ENCODE assay signal across 1 cellular context in the genomic region with DNA sequence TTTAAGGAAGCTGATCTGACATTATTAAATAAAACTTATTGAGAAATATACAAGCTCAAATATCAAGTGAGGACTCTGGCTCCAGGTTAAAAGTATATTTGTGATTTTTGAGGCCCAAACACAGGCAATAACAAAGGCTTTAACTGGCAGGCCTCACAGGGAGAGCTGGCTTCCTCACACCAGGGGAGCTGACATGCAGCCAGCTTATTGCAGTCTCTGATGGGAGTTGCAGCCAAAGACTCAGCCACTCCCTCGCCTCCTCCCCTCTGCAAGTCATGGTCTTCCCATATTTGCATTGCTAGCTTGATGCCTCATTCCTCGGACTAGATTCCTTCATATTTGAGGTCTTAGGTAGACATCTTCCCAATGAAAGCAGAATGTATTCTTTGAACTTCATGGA.
TF ChIP-seq lines count a peak whose summit lies in the region.

No MANE protein-coding gene starts in this region.

TF ChIP-seq in GM23338, 12 proteins besides CTCF, POLR2A, EP300 and RAD21 (continued from another document):
- TF ChIP-seq, protein P1, sequence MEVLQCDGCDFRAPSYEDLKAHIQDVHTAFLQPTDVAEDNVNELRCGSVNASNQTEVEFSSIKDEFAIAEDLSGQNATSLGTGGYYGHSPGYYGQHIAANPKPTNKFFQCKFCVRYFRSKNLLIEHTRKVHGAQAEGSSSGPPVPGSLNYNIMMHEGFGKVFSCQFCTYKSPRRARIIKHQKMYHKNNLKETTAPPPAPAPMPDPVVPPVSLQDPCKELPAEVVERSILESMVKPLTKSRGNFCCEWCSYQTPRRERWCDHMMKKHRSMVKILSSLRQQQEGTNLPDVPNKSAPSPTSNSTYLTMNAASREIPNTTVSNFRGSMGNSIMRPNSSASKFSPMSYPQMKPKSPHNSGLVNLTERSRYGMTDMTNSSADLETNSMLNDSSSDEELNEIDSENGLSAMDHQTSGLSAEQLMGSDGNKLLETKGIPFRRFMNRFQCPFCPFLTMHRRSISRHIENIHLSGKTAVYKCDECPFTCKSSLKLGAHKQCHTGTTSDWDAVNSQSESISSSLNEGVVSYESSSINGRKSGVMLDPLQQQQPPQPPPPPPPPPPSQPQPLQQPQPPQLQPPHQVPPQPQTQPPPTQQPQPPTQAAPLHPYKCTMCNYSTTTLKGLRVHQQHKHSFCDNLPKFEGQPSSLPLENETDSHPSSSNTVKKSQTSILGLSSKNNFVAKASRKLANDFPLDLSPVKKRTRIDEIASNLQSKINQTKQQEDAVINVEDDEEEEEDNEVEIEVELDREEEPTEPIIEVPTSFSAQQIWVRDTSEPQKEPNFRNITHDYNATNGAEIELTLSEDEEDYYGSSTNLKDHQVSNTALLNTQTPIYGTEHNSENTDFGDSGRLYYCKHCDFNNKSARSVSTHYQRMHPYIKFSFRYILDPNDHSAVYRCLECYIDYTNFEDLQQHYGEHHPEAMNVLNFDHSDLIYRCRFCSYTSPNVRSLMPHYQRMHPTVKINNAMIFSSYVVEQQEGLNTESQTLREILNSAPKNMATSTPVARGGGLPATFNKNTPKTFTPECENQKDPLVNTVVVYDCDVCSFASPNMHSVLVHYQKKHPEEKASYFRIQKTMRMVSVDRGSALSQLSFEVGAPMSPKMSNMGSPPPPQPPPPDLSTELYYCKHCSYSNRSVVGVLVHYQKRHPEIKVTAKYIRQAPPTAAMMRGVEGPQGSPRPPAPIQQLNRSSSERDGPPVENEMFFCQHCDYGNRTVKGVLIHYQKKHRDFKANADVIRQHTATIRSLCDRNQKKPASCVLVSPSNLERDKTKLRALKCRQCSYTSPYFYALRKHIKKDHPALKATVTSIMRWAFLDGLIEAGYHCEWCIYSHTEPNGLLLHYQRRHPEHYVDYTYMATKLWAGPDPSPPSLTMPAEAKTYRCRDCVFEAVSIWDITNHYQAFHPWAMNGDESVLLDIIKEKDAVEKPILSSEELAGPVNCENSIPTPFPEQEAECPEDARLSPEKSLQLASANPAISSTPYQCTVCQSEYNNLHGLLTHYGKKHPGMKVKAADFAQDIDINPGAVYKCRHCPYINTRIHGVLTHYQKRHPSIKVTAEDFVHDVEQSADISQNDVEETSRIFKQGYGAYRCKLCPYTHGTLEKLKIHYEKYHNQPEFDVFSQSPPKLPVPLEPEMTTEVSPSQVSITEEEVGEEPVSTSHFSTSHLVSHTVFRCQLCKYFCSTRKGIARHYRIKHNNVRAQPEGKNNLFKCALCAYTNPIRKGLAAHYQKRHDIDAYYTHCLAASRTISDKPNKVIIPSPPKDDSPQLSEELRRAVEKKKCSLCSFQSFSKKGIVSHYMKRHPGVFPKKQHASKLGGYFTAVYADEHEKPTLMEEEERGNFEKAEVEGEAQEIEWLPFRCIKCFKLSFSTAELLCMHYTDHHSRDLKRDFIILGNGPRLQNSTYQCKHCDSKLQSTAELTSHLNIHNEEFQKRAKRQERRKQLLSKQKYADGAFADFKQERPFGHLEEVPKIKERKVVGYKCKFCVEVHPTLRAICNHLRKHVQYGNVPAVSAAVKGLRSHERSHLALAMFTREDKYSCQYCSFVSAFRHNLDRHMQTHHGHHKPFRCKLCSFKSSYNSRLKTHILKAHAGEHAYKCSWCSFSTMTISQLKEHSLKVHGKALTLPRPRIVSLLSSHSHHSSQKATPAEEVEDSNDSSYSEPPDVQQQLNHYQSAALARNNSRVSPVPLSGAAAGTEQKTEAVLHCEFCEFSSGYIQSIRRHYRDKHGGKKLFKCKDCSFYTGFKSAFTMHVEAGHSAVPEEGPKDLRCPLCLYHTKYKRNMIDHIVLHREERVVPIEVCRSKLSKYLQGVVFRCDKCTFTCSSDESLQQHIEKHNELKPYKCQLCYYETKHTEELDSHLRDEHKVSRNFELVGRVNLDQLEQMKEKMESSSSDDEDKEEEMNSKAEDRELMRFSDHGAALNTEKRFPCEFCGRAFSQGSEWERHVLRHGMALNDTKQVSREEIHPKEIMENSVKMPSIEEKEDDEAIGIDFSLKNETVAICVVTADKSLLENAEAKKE (CRISPR knock-in tag; IDR thresholded peaks at IDR 0.05): no peak
- TF ChIP-seq EZH2 (IDR thresholded peaks at IDR 0.05; ENCODE audit: low read depth, unreplicated experiment) (no peak), ETS1 (IDR thresholded peaks at IDR 0.05) (no peak), JUNB (IDR thresholded peaks at IDR 0.05; ENCODE audit: unreplicated experiment) (no peak), CREB1 (CRISPR knock-in tag; IDR thresholded peaks at IDR 0.05; ENCODE audit: low read depth) (no peak), STAT1 (IDR thresholded peaks at IDR 0.05; ENCODE audit: unreplicated experiment) (no peak), ZNF331 (CRISPR knock-in tag; IDR thresholded peaks at IDR 0.05; ENCODE audit: low read depth) (no peak), ZNF114 (CRISPR knock-in tag; IDR thresholded peaks at IDR 0.05) (no peak), EZH2phosphoT487 (IDR thresholded peaks at IDR 0.05; ENCODE audit: unreplicated experiment) (no peak)
